ENCODE assay signal across 17 cellular contexts in the genomic region with DNA sequence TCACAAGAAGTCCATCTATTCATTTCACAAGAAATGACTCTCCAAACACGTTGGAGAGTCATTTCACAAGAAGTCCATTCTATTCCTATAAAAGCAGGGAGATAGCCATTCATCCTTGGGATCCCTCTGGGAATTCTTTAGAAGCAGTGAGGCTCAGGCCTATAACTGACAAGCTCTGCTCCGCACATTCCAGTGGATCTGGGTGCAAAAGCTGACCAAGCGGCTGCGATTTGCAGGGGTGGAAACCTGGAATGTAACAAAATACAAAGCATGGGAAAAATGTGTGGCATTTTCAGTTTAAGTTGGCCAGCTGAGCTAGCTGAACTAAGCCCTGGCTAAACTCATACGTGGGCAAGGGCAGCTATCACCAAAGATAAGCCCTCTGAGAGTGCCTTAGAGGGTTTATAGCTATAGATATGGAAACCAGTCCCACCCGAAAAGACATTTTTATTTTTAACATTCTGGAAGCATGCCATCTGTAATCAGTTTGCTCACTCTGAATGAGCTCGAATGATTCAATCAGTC. TPM values are rescaled to one million over a fixed set of nuclear protein-coding genes. Genes with fewer than 3 reads are reported as not detected.
DNase-seq lines count a peak whose midpoint lies in the region; ATAC-seq, FAIRE-seq and TF ChIP-seq lines count a peak whose summit lies in the region.
"Had no signal": no experiment of that assay in that cellular context is flagged by ENCODE, and none has a peak within 500 bp of the region (broad histone marks: within the 10 kb centered on the region; RNA-seq: fewer than 3 reads in every experiment).

No MANE protein-coding gene starts in this region.

- H3K9ac ChIP-seq in BLaER1 treated with 17β-estradiol and CSF1 and Interleukin-3, amounts not matched to agents 10 nM and 100 nM: no peak overlapping the region

- peaks cover 35% of the 10 kb centered on the region for H3K4me1 Mint-ChIP-seq in osteocyte (ENCODE audit: unreplicated experiment)

- H3K4me3 Mint-ChIP-seq in osteocyte (ENCODE audit: unreplicated experiment): no peak overlapping the region

- peak; percentile 99 for DNase-seq in RCC 7860 (ENCODE audit: low spot score)
- peak; percentile 60 for DNase-seq in fibroblast of peridontal ligament (ENCODE audit: extremely low read depth)
- DNase-seq in osteocyte (ENCODE audit: extremely low spot score, unreplicated experiment): no peak
- no peak for DNase-seq in GM10266 (ENCODE audit: extremely low spot score)
- no peak for DNase-seq in G401 (ENCODE audit: low spot score)
- DNase-seq in NAMALWA (ENCODE audit: low spot score): no peak
- DNase-seq: activated naive CD4-positive, alpha-beta T cell; esophagus squamous epithelium; Karpas-422; NCI-H187 treated with DMSO at 0.1 percent for 48 hours; NCI-H82; SHP77; sigmoid colon; stomach had no signal

- peaks cover 13 to 33% (median 20%) of the 10 kb centered on the region in 10 experiments for H3K4me1 ChIP-seq in BLaER1 treated with 17β-estradiol and CSF1 and Interleukin-3, amounts not matched to agents 10 nM and 100 nM
- H3K4me1 ChIP-seq: esophagus squamous epithelium had no signal

- no peak overlapping the region for H3K27ac ChIP-seq in BLaER1 treated with 17β-estradiol and CSF1 and Interleukin-3, amounts not matched to agents 10 nM and 100 nM
- H3K27ac ChIP-seq: esophagus squamous epithelium, sigmoid colon, stomach had no signal

- no peaks in the 10 kb centered on the region for H3K36me3 ChIP-seq in BLaER1 treated with 17β-estradiol and CSF1 and Interleukin-3, amounts not matched to agents 10 nM and 100 nM
- H3K36me3 ChIP-seq: esophagus squamous epithelium, sigmoid colon, stomach had no signal

- no peaks in the 10 kb centered on the region for H4K20me1 ChIP-seq in BLaER1 treated with 17β-estradiol and CSF1 and Interleukin-3, amounts not matched to agents 10 nM and 100 nM

- H3K27ac Mint-ChIP-seq in osteocyte (ENCODE audit: unreplicated experiment): peak overlapping the region; percentile 73

- in situ Hi-C loops in G401 (cut with HindIII; ENCODE audit: low sequenced_read_pairs): no loop called here

- ATAC-seq in GM18873 (IDR thresholded peaks at IDR 0.05; ENCODE audit: low FRiP score, unreplicated experiment): no peak

- H3K27me3 Mint-ChIP-seq in osteocyte (ENCODE audit: unreplicated experiment): no peaks in the 10 kb centered on the region

- H3K9me3 Mint-ChIP-seq in osteocyte (ENCODE audit: unreplicated experiment): no peaks in the 10 kb centered on the region

- H3K27me3 ChIP-seq in BLaER1 treated with 17β-estradiol and CSF1 and Interleukin-3, amounts not matched to agents 10 nM and 100 nM: no peaks in the 10 kb centered on the region
- H3K27me3 ChIP-seq: sigmoid colon, stomach had no signal

- peak overlapping the region in 8 of 11 experiments; percentile 11 to 64 (median 48); a peak in 16 of 22 replicates for H3K4me2 ChIP-seq in BLaER1 treated with 17β-estradiol and CSF1 and Interleukin-3, amounts not matched to agents 10 nM and 100 nM

- H3K9me3 ChIP-seq in BLaER1 treated with 17β-estradiol and CSF1 and Interleukin-3, amounts not matched to agents 10 nM and 100 nM (replicated peaks in 1 of 11): no peaks in the 10 kb centered on the region
- H3K9me3 ChIP-seq: esophagus squamous epithelium, sigmoid colon, stomach had no signal

- peak; percentile 99 for FAIRE-seq in RCC 7860 (lab: Jason Lieb, UNC)
- FAIRE-seq: colon had no signal

- TF ChIP-seq CTCF in osteocyte (IDR thresholded peaks at IDR 0.05): no peak
- TF ChIP-seq CTCF in GM10266 (IDR thresholded peaks at IDR 0.05; ENCODE audit: control insufficient read depth, insufficient read depth, low read depth, missing control alignments): no peak

- no peak overlapping the region for H3K4me3 ChIP-seq in BLaER1 treated with 17β-estradiol and CSF1 and Interleukin-3, amounts not matched to agents 10 nM and 100 nM
- H3K4me3 ChIP-seq: esophagus squamous epithelium, sigmoid colon, stomach had no signal

- no peaks in the 10 kb centered on the region for H3K36me3 Mint-ChIP-seq in osteocyte (ENCODE audit: unreplicated experiment)

RNA-seq across cellular contexts. Expression of a gene that starts 8.7 kb away (rescaled TPM):
- total RNA-seq in osteocyte: not detected in 2 replicates
- not detected in 2 replicates for total RNA-seq in G401 (2014; rRNA removed; shearing (Covaris generic))
- total RNA-seq: esophagus squamous epithelium, sigmoid colon, stomach had no signal

Comparison
In these comparisons a context has a peak if more than half of its experiments do, and no peak if none do; other contexts are left out.
1. DNase-seq: peak in RCC 7860 (single experiment) and fibroblast of peridontal ligament (single experiment); none in osteocyte (single experiment), GM10266 (single experiment), G401 (single experiment) and NAMALWA (single experiment).